Comparison of ENCODE assay signal across 30 cellular contexts in genomic region chr12:51865470-51865745, GRCh38. TPM values are rescaled to one million over a fixed set of nuclear protein-coding genes. Genes with fewer than 3 reads are reported as not detected.
DNase-seq lines count a peak whose midpoint lies in the region; ATAC-seq and TF ChIP-seq lines count a peak whose summit lies in the region.
"Had no signal": no experiment of that assay in that cellular context is flagged by ENCODE, and none has a peak within 500 bp of the region (broad histone marks: within the 10 kb centered on the region; RNA-seq: fewer than 3 reads in every experiment).

No MANE protein-coding gene starts in this region.

- TF ChIP-seq CTCF in cardiac muscle cell (IDR thresholded peaks at IDR 0.05; ENCODE audit: low read depth, low read length) (no peak), neural crest cell (conservative IDR thresholded peaks at IDR 0.05) (no peak)

- intact Hi-C loops in left ventricle myocardium superior (cut with micrococcal nuclease), result no loop called here
- intact Hi-C loops in activated naive CD4-positive, alpha-beta T cell treated with anti-CD3 and anti-CD28 coated beads for 36 hours (cut with micrococcal nuclease), result loop anchor here (5.0 kb wide), 1 partner anchor 273 kb away; the partner anchor contains the start of gene SCN8A

- H3K9me3 Mint-ChIP-seq in neural crest cell, result no peaks in the 10 kb centered on the region
- H3K9me3 Mint-ChIP-seq in activated naive CD4-positive, alpha-beta T cell treated with anti-CD3 and anti-CD28 coated beads for 36 hours, result no peaks in the 10 kb centered on the region
- H3K9me3 Mint-ChIP-seq in stimulated activated naive B cell treated with anti-CD40 and anti-IgM and Interleukin-4, amounts not matched to agents 10 μg/mL and 1 μg/mL and 100 μg/mL, for 72 hours, result no peaks in the 10 kb centered on the region
- H3K9me3 Mint-ChIP-seq: T-helper 1 cell treated with Interleukin-12 subunit alpha and Interleukin-12 subunit beta and Interleukin-4 antibody, amounts not matched to agents 30 μg/mL and 1 μg/mL, for 36 hours had no signal

- no peak overlapping the region for H3K9ac ChIP-seq in iPS-15b (ENCODE audit: low read depth, low read length)
- H3K9ac ChIP-seq: KMS-11, SK-N-SH had no signal

- no peak overlapping the region for H3K4me3 ChIP-seq in cardiac muscle cell
- H3K4me3 ChIP-seq in iPS-15b (ENCODE audit: low read depth, low read length), result peak overlapping the region; percentile 11
- H3K4me3 ChIP-seq: gastrocnemius medialis, PC-9, transverse colon had no signal

- H3K27me3 Mint-ChIP-seq in neural crest cell (ENCODE audit: low read depth), result peaks cover 14% of the 10 kb centered on the region
- H3K27me3 Mint-ChIP-seq in activated naive CD4-positive, alpha-beta T cell treated with anti-CD3 and anti-CD28 coated beads for 36 hours (ENCODE audit: low read depth), result peaks cover 59% of the 10 kb centered on the region
- H3K27me3 Mint-ChIP-seq in stimulated activated naive B cell treated with anti-CD40 and anti-IgM and Interleukin-4, amounts not matched to agents 10 μg/mL and 1 μg/mL and 100 μg/mL, for 72 hours, result peaks cover 78 to 88% of the 10 kb centered on the region in 2 donors

- H3K4me1 Mint-ChIP-seq in neural crest cell, result peaks cover 56% of the 10 kb centered on the region
- peaks cover 23% of the 10 kb centered on the region for H3K4me1 Mint-ChIP-seq in activated naive CD4-positive, alpha-beta T cell treated with anti-CD3 and anti-CD28 coated beads for 36 hours (ENCODE audit: low read depth)
- peaks cover 24 to 42% of the 10 kb centered on the region in 2 donors for H3K4me1 Mint-ChIP-seq in stimulated activated naive B cell treated with anti-CD40 and anti-IgM and Interleukin-4, amounts not matched to agents 10 μg/mL and 1 μg/mL and 100 μg/mL, for 72 hours

- ATAC-seq in left ventricle myocardium superior (no peak), GM18517 (IDR thresholded peaks at IDR 0.05; ENCODE audit: unreplicated experiment) (no peak)
- ATAC-seq in stimulated activated naive B cell treated with anti-CD40 and anti-IgM and Interleukin-4, amounts not matched to agents 10 μg/mL and 1 μg/mL and 100 μg/mL, for 72 hours (replicated peaks), result no peak
- ATAC-seq: gastrocnemius medialis had no signal

- H3K9me3 ChIP-seq in cardiac muscle cell (ENCODE audit: low read depth) (no peaks in the 10 kb centered on the region), iPS-15b (ENCODE audit: control insufficient read depth, insufficient read depth, low read length) (no peaks in the 10 kb centered on the region)
- H3K9me3 ChIP-seq: gastrocnemius medialis, left ventricle myocardium inferior, SK-N-SH, transverse colon had no signal

- peaks cover 16% of the 10 kb centered on the region for H3K27me3 ChIP-seq in cardiac muscle cell
- H3K27me3 ChIP-seq in iPS-15b (ENCODE audit: control insufficient read depth, insufficient read depth, low read length), result peaks cover 48% of the 10 kb centered on the region

- H3K4me3 Mint-ChIP-seq in neural crest cell, result peak overlapping the region; percentile 89
- H3K4me3 Mint-ChIP-seq in activated naive CD4-positive, alpha-beta T cell treated with anti-CD3 and anti-CD28 coated beads for 36 hours, result no peak overlapping the region
- H3K4me3 Mint-ChIP-seq in stimulated activated naive B cell treated with anti-CD40 and anti-IgM and Interleukin-4, amounts not matched to agents 10 μg/mL and 1 μg/mL and 100 μg/mL, for 72 hours, result no peak overlapping the region
- H3K4me3 Mint-ChIP-seq: T-helper 1 cell treated with Interleukin-12 subunit alpha and Interleukin-12 subunit beta and Interleukin-4 antibody, amounts not matched to agents 30 μg/mL and 1 μg/mL, for 36 hours had no signal

- H3K36me3 Mint-ChIP-seq in neural crest cell (ENCODE audit: low read depth), result no peaks in the 10 kb centered on the region
- H3K36me3 Mint-ChIP-seq in activated naive CD4-positive, alpha-beta T cell treated with anti-CD3 and anti-CD28 coated beads for 36 hours (ENCODE audit: low read depth), result no peaks in the 10 kb centered on the region
- no peaks in the 10 kb centered on the region for H3K36me3 Mint-ChIP-seq in stimulated activated naive B cell treated with anti-CD40 and anti-IgM and Interleukin-4, amounts not matched to agents 10 μg/mL and 1 μg/mL and 100 μg/mL, for 72 hours

- H3K27ac Mint-ChIP-seq in neural crest cell (ENCODE audit: unreplicated experiment), result no peak overlapping the region
- H3K27ac Mint-ChIP-seq in activated naive CD4-positive, alpha-beta T cell treated with anti-CD3 and anti-CD28 coated beads for 36 hours, result no peak overlapping the region
- H3K27ac Mint-ChIP-seq in stimulated activated naive B cell treated with anti-CD40 and anti-IgM and Interleukin-4, amounts not matched to agents 10 μg/mL and 1 μg/mL and 100 μg/mL, for 72 hours, result no peak overlapping the region
- H3K27ac Mint-ChIP-seq: T-helper 1 cell treated with Interleukin-12 subunit alpha and Interleukin-12 subunit beta and Interleukin-4 antibody, amounts not matched to agents 30 μg/mL and 1 μg/mL, for 36 hours had no signal

- DNase-seq in cardiac muscle cell (ENCODE audit: low read depth in 1 of 2, low spot score in 1 of 2) (no peak), left ventricle myocardium superior (no peak), neural crest cell (ENCODE audit: low read depth, low spot score) (no peak), cerebellar cortex (ENCODE audit: low spot score) (no peak)
- no peak for DNase-seq in activated naive CD4-positive, alpha-beta T cell treated with anti-CD3 and anti-CD28 coated beads for 36 hours
- no peak for DNase-seq in stimulated activated naive B cell treated with anti-CD40 and anti-IgM and Interleukin-4, amounts not matched to agents 10 μg/mL and 1 μg/mL and 100 μg/mL, for 72 hours
- DNase-seq: activated CD4-positive, alpha-beta T cell treated with anti-CD3 and anti-CD28 coated beads, Interleukin-2, amount 50 U/mL, for 48 hours; activated CD4-positive, CD25-positive, alpha-beta regulatory T cell treated with anti-CD3 and anti-CD28 coated beads, Interleukin-2, amount 50 U/mL, for 72 hours; activated T-cell treated with anti-CD3 and anti-CD28 coated beads, Interleukin-2, amount 50 U/mL, for 48 hours; gastrocnemius medialis; hippocampal formation; left ventricle myocardium inferior; NCI-H1417; NCI-H2029; PC-9; stimulated activated CD4-positive, alpha-beta T cell treated with anti-CD3 and anti-CD28 coated beads, Interleukin-15, amount 100 ng/mL, for 24 hours; stimulated activated CD4-positive, alpha-beta T cell treated with anti-CD3 and anti-CD28 coated beads, Interleukin-4, amount 100 ng/mL, for 4 hours; transverse colon had no signal

- peaks cover 40% of the 10 kb centered on the region for H3K4me1 ChIP-seq in cardiac muscle cell (ENCODE audit: low read depth)
- peaks cover 35% of the 10 kb centered on the region for H3K4me1 ChIP-seq in iPS-15b (ENCODE audit: control insufficient read depth, insufficient read depth, low read length)

- peak overlapping the region; percentile 77 for H3K27ac ChIP-seq in cardiac muscle cell
- H3K27ac ChIP-seq: 22Rv1, gastrocnemius medialis, KMS-11, left ventricle myocardium inferior, PC-9, transverse colon had no signal

- no peaks in the 10 kb centered on the region for H3K36me3 ChIP-seq in cardiac muscle cell
- no peaks in the 10 kb centered on the region for H3K36me3 ChIP-seq in iPS-15b (ENCODE audit: control insufficient read depth, insufficient read depth, low read length)
- H3K36me3 ChIP-seq: gastrocnemius medialis, left ventricle myocardium inferior, transverse colon had no signal

- CTCF ChIA-PET in activated naive CD4-positive, alpha-beta T cell treated with anti-CD3 and anti-CD28 coated beads for 36 hours (lab: Charles Lee), result interaction anchor here (1.0 kb wide), 1 partner anchor 10 kb away, joined by 3 read pairs; no protein-coding TSS in a partner anchor

RNA-seq across cellular contexts. Expression of gene FIGNL2, which starts 16.9 kb away (rescaled TPM):
- total RNA-seq in cardiac muscle cell, result 10.5 and 14.1 TPM in 2 replicates
- polyA plus RNA-seq in cardiac muscle cell, result 3.0 and 5.0 TPM in 2 replicates
- 0.35 TPM for total RNA-seq in left ventricle myocardium superior
- 38.0 and 39.7 TPM in 2 replicates for total RNA-seq in neural crest cell
- total RNA-seq in activated naive CD4-positive, alpha-beta T cell treated with anti-CD3 and anti-CD28 coated beads for 36 hours, result under 1 TPM; 0.25 to 0.36 TPM
- total RNA-seq: PC-9, transverse colon had no signal

RNA-seq across cellular contexts. Expression of gene ANKRD33, which starts 22.5 kb away (rescaled TPM):
- total RNA-seq in cardiac muscle cell (0.30 TPM in 1 of 2 replicates, not detected in the other), left ventricle myocardium superior (not detected), neural crest cell (not detected in 2 replicates)
- polyA plus RNA-seq in cardiac muscle cell, result 1.2 TPM in 1 of 2 replicates, not detected in the other
- not detected for total RNA-seq in activated naive CD4-positive, alpha-beta T cell treated with anti-CD3 and anti-CD28 coated beads for 36 hours
- total RNA-seq: G401, gastrocnemius medialis, left ventricle myocardium inferior, mesenteric fat pad, osteoblast, PC-9, subcutaneous adipose tissue, transverse colon had no signal
- polyA plus RNA-seq: CD14-positive monocyte, fibroblast of lung, SK-N-SH had no signal

RNA-seq across cellular contexts. Expression of gene ACVRL1, which starts 41.9 kb away (rescaled TPM):
- total RNA-seq in cardiac muscle cell, result 0.81 and 5.5 TPM in 2 replicates
- 2.5 TPM in 1 of 2 replicates, not detected in the other for polyA plus RNA-seq in cardiac muscle cell
- total RNA-seq in left ventricle myocardium superior, result 31.7 TPM
- total RNA-seq in neural crest cell, result 0.14 and 0.49 TPM in 2 replicates
- total RNA-seq in activated naive CD4-positive, alpha-beta T cell treated with anti-CD3 and anti-CD28 coated beads for 36 hours, result not detected
- total RNA-seq: PC-9 had no signal
